8 cellular contexts compared by ENCODE assay signal in the genomic region with DNA sequence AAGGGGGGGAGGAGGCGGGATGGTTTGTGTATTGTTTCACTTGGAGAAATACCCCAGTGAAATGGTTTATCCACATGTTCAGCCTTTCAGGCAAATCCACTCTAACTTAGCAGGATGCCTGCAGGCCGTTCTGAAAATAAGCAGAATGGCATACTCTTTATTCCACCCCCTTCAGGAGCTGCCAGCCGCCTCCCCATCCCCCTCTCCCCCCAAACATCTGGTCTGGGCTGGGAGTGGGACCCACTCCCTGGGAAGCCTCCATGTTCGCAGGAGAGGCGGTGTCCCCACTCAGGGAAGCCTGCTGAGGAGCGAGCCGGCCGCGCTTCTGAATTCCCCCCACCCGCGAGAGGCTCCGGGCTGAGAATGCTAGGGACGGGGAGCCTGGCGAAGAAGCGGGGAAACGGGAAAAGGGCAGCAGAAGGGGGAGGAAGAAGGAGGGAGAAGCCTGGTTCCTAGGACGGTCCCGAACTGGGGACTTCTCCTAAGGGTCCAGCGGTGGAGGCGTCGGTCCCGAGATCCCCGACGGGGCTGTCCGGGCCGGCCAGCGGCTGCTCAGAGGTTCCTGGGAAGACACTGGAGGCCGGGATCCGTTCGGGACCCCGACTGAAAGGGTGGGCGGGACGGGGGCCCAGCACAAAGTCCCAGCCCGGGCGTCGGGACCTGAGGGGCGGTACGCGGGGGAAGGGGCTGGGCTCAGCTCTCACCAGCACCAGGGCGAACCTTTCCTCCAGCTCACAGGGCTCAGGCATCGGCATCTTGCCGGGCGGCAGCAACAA. TPM values are rescaled to one million over a fixed set of nuclear protein-coding genes. Genes with fewer than 3 reads are reported as not detected.
DNase-seq lines count a peak whose midpoint lies in the region; ATAC-seq, FAIRE-seq and TF ChIP-seq lines count a peak whose summit lies in the region.

No MANE protein-coding gene starts in this region.

- H3K9ac ChIP-seq in kidney (ENCODE audit: low read length in 2 of 2) = peak overlapping the region; percentile 56 to 75

- H3K9me3 ChIP-seq in kidney (ENCODE audit: control insufficient read depth in 1 of 2, low read length in 2 of 2) = no peaks in the 10 kb centered on the region

- ATAC-seq in HG03060 (IDR thresholded peaks at IDR 0.05; ENCODE audit: low read depth, unreplicated experiment) (peak; percentile 2), SK-N-SH treated with all-trans-retinoic acid at 6 μM for 48 hours (peak; percentile 48), HG02884 (IDR thresholded peaks at IDR 0.05; ENCODE audit: unreplicated experiment) (no peak)

- peak overlapping the region; percentile 81 to 85 for H3K27ac ChIP-seq in kidney (ENCODE audit: low read depth in 2 of 2, low read length in 2 of 2)

- intact Hi-C loops in kidney (cut with DNase I) = loop anchor here (5.0 kb wide), 1 partner anchor 64 kb away; no protein-coding TSS in a partner anchor

- peak; percentile 39 for DNase-seq in NOMO-1 treated with DMSO at 0.1 percent for 48 hours (lab: John Stamatoyannopoulos, UW; ENCODE audit: unreplicated experiment)
- no peak for DNase-seq in NOMO-1 treated with dmso at 0.1 percent for 144 hours (lab: John Stamatoyannopoulos, UW; ENCODE audit: unreplicated experiment)
- DNase-seq in cardiac fibroblast (ENCODE audit: low read depth in 2 of 2) = peak; percentile 44 to 49
- DNase-seq in kidney = peak; percentile 86
- peak; percentile 31 for DNase-seq in stimulated activated CD4-positive, alpha-beta T cell treated with anti-CD3 and anti-CD28 coated beads, Interleukin-15, amount 100 ng/mL, for 24 hours

- H3K4me3 ChIP-seq in cardiac fibroblast (replicated peaks in 1 of 2; ENCODE audit: low read depth in 2 of 2, low read length in 2 of 2) = peak overlapping the region; percentile 74 to 78
- H3K4me3 ChIP-seq in kidney (ENCODE audit: low read length in 2 of 2) = peak overlapping the region; percentile 55 to 71

- FAIRE-seq in kidney (lab: Jason Lieb, UNC) = no peak

- peaks cover 0 to 9% of the 10 kb centered on the region in 2 donors for H3K4me1 ChIP-seq in kidney (ENCODE audit: control insufficient read depth in 1 of 2, insufficient read depth in 1 of 2, low read depth in 1 of 2, low read length in 2 of 2)

- H3K36me3 ChIP-seq in kidney (ENCODE audit: control insufficient read depth in 1 of 2, insufficient read depth in 2 of 2, low read length in 2 of 2) = no peaks in the 10 kb centered on the region

- TF ChIP-seq CTCF in cardiac fibroblast (IDR thresholded peaks at IDR 0.05; ENCODE audit: low read depth, low read length) (no peak), kidney (IDR thresholded peaks at IDR 0.05; ENCODE audit: borderline replicate concordance, extremely low read depth, insufficient read depth) (no peak)

TF ChIP-seq in SK-N-SH treated with all-trans-retinoic acid at 6 μM for 48 hours, 23 proteins besides CTCF, POLR2A, EP300 and RAD21:
- no peak for TF ChIP-seq PPARA (CRISPR knock-in tag; IDR thresholded peaks at IDR 0.05; ENCODE audit: borderline replicate concordance)
- TF ChIP-seq TCF4 (CRISPR knock-in tag; IDR thresholded peaks at IDR 0.05; ENCODE audit: borderline replicate concordance) = peak; percentile 36; the same call in 1 of the 2 replicates

RNA-seq across cellular contexts. Expression of gene FMNL3, which starts 0.7 kb away (rescaled TPM):
- 25.6 TPM for total RNA-seq in kidney
- polyA plus RNA-seq in kidney (ENCODE audit: insufficient read depth, low read depth, low replicate concordance) = 6.3 TPM

RNA-seq across cellular contexts. Expression of gene TMBIM6, which starts 34.8 kb away (rescaled TPM):
- total RNA-seq in kidney = 724 TPM
- polyA plus RNA-seq in kidney (ENCODE audit: insufficient read depth, low read depth, low replicate concordance) = 644 TPM
